16 cellular contexts compared by ENCODE assay signal in genomic region chr11:15901046-15901445, GRCh38.
A peak's percentile ranks its signal among the peaks of the same experiment; 100 is the strongest.
DNase-seq lines count a peak whose midpoint lies in the region; ATAC-seq, FAIRE-seq and TF ChIP-seq lines count a peak whose summit lies in the region.
"Had no signal": no experiment of that assay in that cellular context is flagged by ENCODE, and none has a peak within 500 bp of the region (broad histone marks: within the 10 kb centered on the region; RNA-seq: fewer than 3 reads in every experiment).

No MANE protein-coding gene starts in this region.

- H3K27me3 ChIP-seq in SJCRH30 = no peaks in the 10 kb centered on the region
- H3K27me3 ChIP-seq in H1 (replicated peaks in 1 of 4; ENCODE audit: control insufficient read depth in 3 of 4, extremely low read depth in 1 of 4, insufficient read depth in 3 of 4, low read length in 3 of 4) = no peaks in the 10 kb centered on the region
- H3K27me3 ChIP-seq in HepG2 (ENCODE audit: control insufficient read depth in 1 of 2, insufficient read depth in 2 of 2, low read length in 2 of 2) = 0 out of 5 replicates have a peak, but pooled peaks cover 0 to 5% of the 10 kb centered on the region in 2 experiments
- no peaks in the 10 kb centered on the region for H3K27me3 ChIP-seq in testis
- H3K27me3 ChIP-seq in suprapubic skin = peaks cover 3% of the 10 kb centered on the region
- H3K27me3 ChIP-seq: BLaER1 treated with 17β-estradiol and CSF1 and Interleukin-3, amounts not matched to agents 10 nM and 100 nM had no signal

- H3K79me2 ChIP-seq in H1 (ENCODE audit: control insufficient read depth in 1 of 2, insufficient read depth in 2 of 2, low read length in 2 of 2) (no peaks in the 10 kb centered on the region), HepG2 (ENCODE audit: insufficient read depth, low read length) (no peaks in the 10 kb centered on the region)

- no peak for TF ChIP-seq POLR2A in H1 (IDR thresholded peaks at IDR 0.05; ENCODE audit: control extremely low read depth in 1 of 2, low read depth in 2 of 2, low read length in 2 of 2)
- no peak for TF ChIP-seq POLR2A in HepG2 (IDR thresholded peaks at IDR 0.05; ENCODE audit: insufficient read depth in 1 of 2, low read depth in 2 of 2, low read length in 2 of 2)
- TF ChIP-seq POLR2A in testis (IDR thresholded peaks at IDR 0.05) = no peak
- no peak for TF ChIP-seq POLR2A in suprapubic skin (IDR thresholded peaks at IDR 0.05)

- H3K36me3 ChIP-seq in SJCRH30 (no peaks in the 10 kb centered on the region), H1 (ENCODE audit: control insufficient read depth in 2 of 4, insufficient read depth in 4 of 4, low read length in 3 of 4) (no peaks in the 10 kb centered on the region), HepG2 (replicated peaks in 1 of 2; ENCODE audit: control insufficient read depth in 1 of 2, insufficient read depth in 2 of 2, low read length in 2 of 2) (no peaks in the 10 kb centered on the region), testis (ENCODE audit: low read depth, missing control alignments) (no peaks in the 10 kb centered on the region), suprapubic skin (no peaks in the 10 kb centered on the region)
- H3K36me3 ChIP-seq: BLaER1 treated with 17β-estradiol and CSF1 and Interleukin-3, amounts not matched to agents 10 nM and 100 nM had no signal

- WGBS in H1 (ENCODE audit: extremely low coverage in 1 of 2, insufficient coverage in 1 of 2, insufficient read length in 1 of 2, insufficient replicate concordance in 2 of 2, low coverage in 1 of 2, low lambda C conversion rate in 2 of 2, missing lambda C conversion rate in 1 of 2), 2 experiments = 94% methylated on average over 5 of the region's 6 CpGs; no CpG with 5 or more reads in 1 of the 2 experiments
- 52% methylated on average over 4 of the region's 6 CpGs for WGBS in HepG2 (ENCODE audit: low lambda C conversion rate)
- WGBS in testis, 2 donors = 69 to 78% methylated on average over 6 of the region's 6 CpGs
- 100% methylated on average over 5 of the region's 6 CpGs for WGBS in suprapubic skin

- H3K4me3 ChIP-seq in SJCRH30 (no peak overlapping the region), H1 (ENCODE audit: extremely low read depth in 1 of 4, insufficient read depth in 2 of 4, low read depth in 3 of 4, low read length in 4 of 4) (no peak overlapping the region), HepG2 (replicated peaks in 1 of 3; ENCODE audit: insufficient read depth in 1 of 3, low read depth in 2 of 3, low read length in 3 of 3) (no peak overlapping the region), testis (no peak overlapping the region), suprapubic skin (no peak overlapping the region)
- H3K4me3 ChIP-seq: BLaER1 treated with 17β-estradiol and CSF1 and Interleukin-3, amounts not matched to agents 10 nM and 100 nM had no signal

- H2BK15ac ChIP-seq in H1 (ENCODE audit: low read length) = no peak overlapping the region

- TF ChIP-seq RAD21 in H1 (IDR thresholded peaks at IDR 0.05 in 1 of 2, conservative IDR thresholded peaks at IDR 0.05 in 1 of 2; ENCODE audit: low read depth in 2 of 2, low read length in 2 of 2) (peak; percentile 19 to 28; a peak in 2 of 4 replicates), HepG2 (CRISPR knock-in tag; IDR thresholded peaks at IDR 0.05) (no peak)

- 0 out of 2 replicates have a peak overlapping the region, but pooled peaks have one; percentile 7 for H2AFZ ChIP-seq in H1 (ENCODE audit: low read length)
- no peak overlapping the region for H2AFZ ChIP-seq in HepG2 (ENCODE audit: low read length)

- ATAC-seq in HepG2 (peak; percentile 93), HG02981 (IDR thresholded peaks at IDR 0.05; ENCODE audit: unreplicated experiment) (no peak)
- ATAC-seq: activated CD8-positive, alpha-beta T cell treated with anti-CD3 and anti-CD28 coated beads for 36 hours; activated T-helper 17 cell treated with anti-CD3 and anti-CD28 coated beads, Interleukin-2, amount 50 U/mL, for 72 hours had no signal

- H2BK20ac ChIP-seq in H1 (ENCODE audit: low read length) = no peak overlapping the region

- H3K27ac ChIP-seq in SJCRH30 = no peak overlapping the region
- no peak overlapping the region for H3K27ac ChIP-seq in H1 (ENCODE audit: low read depth, low read length)
- no peak overlapping the region for H3K27ac ChIP-seq in HepG2 (ENCODE audit: extremely low read length, insufficient read depth, low read length)
- H3K27ac ChIP-seq in testis = no peak overlapping the region
- H3K27ac ChIP-seq in suprapubic skin = no peak overlapping the region
- H3K27ac ChIP-seq: BLaER1 treated with 17β-estradiol and CSF1 and Interleukin-3, amounts not matched to agents 10 nM and 100 nM had no signal

- no peak overlapping the region for H2BK5ac ChIP-seq in H1 (ENCODE audit: low read depth, low read length)

- H4K20me1 ChIP-seq in H1 (replicated peaks in 1 of 2; ENCODE audit: control insufficient read depth in 1 of 2, insufficient read depth in 2 of 2, low read length in 2 of 2) (no peaks in the 10 kb centered on the region), HepG2 (ENCODE audit: insufficient read depth, low read length) (no peaks in the 10 kb centered on the region)
- H4K20me1 ChIP-seq: BLaER1 treated with 17β-estradiol and CSF1 and Interleukin-3, amounts not matched to agents 10 nM and 100 nM had no signal

- DNase-seq in SJCRH30 (peak; percentile 40 to 51), H1 (ENCODE audit: low read depth in 1 of 2, low spot score in 2 of 2) (no peak), HepG2 (ENCODE audit: low spot score) (peak; percentile 16), testis (peak; percentile 47), suprapubic skin (ENCODE audit: low spot score in 2 of 2) (no peak), SKM-1 (lab: John Stamatoyannopoulos, UW; ENCODE audit: unreplicated experiment) (no peak)
- DNase-seq: activated CD8-positive, alpha-beta T cell treated with anti-CD3 and anti-CD28 coated beads for 36 hours; aorta; DND-41; MM.1S; NCI-H2081 treated with DMSO at 0.1 percent for 48 hours; NK-92 treated with Interleukin-12 subunit alpha and Interleukin-12 subunit beta, amount 100 ng/mL, for 24 hours; SHP77 treated with DMSO at 0.1 percent for 48 hours had no signal

- BruUV-seq in HepG2 (replicated peaks; lab: Mats Ljungman, UMichigan) = no TSS peak

- H4K5ac ChIP-seq in H1 (ENCODE audit: insufficient read length, low read depth, low read length) = no peak overlapping the region

- H2AK5ac ChIP-seq in H1 (ENCODE audit: low read depth, low read length) = no peak overlapping the region

- no peak for TF ChIP-seq EP300 in H1 (IDR thresholded peaks at IDR 0.05; ENCODE audit: borderline replicate concordance in 1 of 2, low read depth in 2 of 2, low read length in 2 of 2)
- TF ChIP-seq EP300 in HepG2 (IDR thresholded peaks at IDR 0.05; ENCODE audit: low read depth in 2 of 2, low read length in 2 of 2) = no peak
- TF ChIP-seq EP300 in HepG2 (CRISPR knock-in tag; IDR thresholded peaks at IDR 0.05; ENCODE audit: borderline replicate concordance) = no peak
- no peak for TF ChIP-seq EP300 in suprapubic skin (IDR thresholded peaks at IDR 0.05)

- TF ChIP-seq CTCF in H1 (IDR thresholded peaks at IDR 0.05; ENCODE audit: control extremely low read depth in 1 of 3, insufficient read depth in 1 of 3, low read depth in 1 of 3, low read length in 3 of 3) = peak in 2 of 3 experiments; percentile 9 to 10; a peak in 2 of 4 replicates
- TF ChIP-seq CTCF in HepG2 (CRISPR knock-in tag; IDR thresholded peaks at IDR 0.05) = peak; percentile 82
- no peak for TF ChIP-seq CTCF in testis (IDR thresholded peaks at IDR 0.05)
- no peak for TF ChIP-seq CTCF in suprapubic skin (IDR thresholded peaks at IDR 0.05)

- no peak overlapping the region for H3K18ac ChIP-seq in H1 (ENCODE audit: extremely low read depth, low read length)

- H3K9ac ChIP-seq in H1 (replicated peaks in 1 of 4; ENCODE audit: extremely low read depth in 1 of 4, low read depth in 3 of 4, low read length in 3 of 4) = no peak overlapping the region
- H3K9ac ChIP-seq in HepG2 (ENCODE audit: insufficient read depth, low read depth, low read length) = no peak overlapping the region
- H3K9ac ChIP-seq: BLaER1 treated with 17β-estradiol and CSF1 and Interleukin-3, amounts not matched to agents 10 nM and 100 nM had no signal

- no peak overlapping the region for H3K23ac ChIP-seq in H1 (ENCODE audit: insufficient read length)

- H3K56ac ChIP-seq in H1 (replicated peaks; ENCODE audit: insufficient read length, low read depth, low read length) = no peak overlapping the region

- H3K9me3 ChIP-seq in SJCRH30 (replicated peaks) (no peaks in the 10 kb centered on the region), H1 (ENCODE audit: insufficient read depth in 2 of 2, low read depth in 1 of 2, low read length in 1 of 2) (no peaks in the 10 kb centered on the region), HepG2 (ENCODE audit: low read length) (no peaks in the 10 kb centered on the region), testis (no peaks in the 10 kb centered on the region), suprapubic skin (no peaks in the 10 kb centered on the region)
- H3K9me3 ChIP-seq: BLaER1 treated with 17β-estradiol and CSF1 and Interleukin-3, amounts not matched to agents 10 nM and 100 nM had no signal

- no peak overlapping the region for H4K8ac ChIP-seq in H1 (ENCODE audit: extremely low read depth, insufficient read depth, low read length)

- intact Hi-C loops in HepG2 (cut with micrococcal nuclease; ENCODE audit: unreplicated experiment) (loop anchor here (1.0 kb wide), 1 partner anchor 712 kb away; no protein-coding TSS in a partner anchor), testis (cut with DNase I; ENCODE audit: low total_unique reads) (no loop called here)

- POLR2A ChIA-PET in H1 (lab: Charles Lee; ENCODE audit: partially characterized antibody) = no interaction called here
- POLR2A ChIA-PET in HepG2 (lab: Yijun Ruan, JAX) = no interaction called here

- FAIRE-seq in H1 (lab: Jason Lieb, UNC) (no peak), HepG2 (lab: Jason Lieb, UNC) (no peak)

- no peak overlapping the region for H3K14ac ChIP-seq in H1 (ENCODE audit: insufficient read length)

- in situ Hi-C loops in HepG2 (cut with HindIII; ENCODE audit: extremely low pct_ligation_motif_present, low pct_unique_long_range_greater_than_20kb) = loop anchor here (5.0 kb wide), 1 partner anchor 706 kb away; no protein-coding TSS in a partner anchor

- H3K79me1 ChIP-seq in H1 (ENCODE audit: low read depth, low read length) = no peaks in the 10 kb centered on the region; the same call in 1 of the 2 replicates

- H3K4me1 ChIP-seq in SJCRH30 (no peaks in the 10 kb centered on the region), H1 (replicated peaks in 1 of 4; ENCODE audit: control insufficient read depth in 3 of 4, insufficient read depth in 4 of 4, low read length in 3 of 4) (no peaks in the 10 kb centered on the region), HepG2 (ENCODE audit: insufficient read depth, low read length) (peaks cover 11% of the 10 kb centered on the region), testis (no peaks in the 10 kb centered on the region), suprapubic skin (no peaks in the 10 kb centered on the region)

- H4K91ac ChIP-seq in H1 (replicated peaks; ENCODE audit: insufficient read length, low read length) = no peak overlapping the region

- H3K23me2 ChIP-seq in H1 (ENCODE audit: low read depth, low read length) = no peaks in the 10 kb centered on the region

- CTCF ChIA-PET in H1 (lab: Charles Lee; ENCODE audit: partially characterized antibody) = interaction anchor here (0.7 to 1.4 kb wide), 6 partner anchors 9 to 703 kb away, joined by 3 to 7 read pairs (median 4); no protein-coding TSS in a partner anchor
- CTCF ChIA-PET in HepG2 (lab: Yijun Ruan, JAX; ENCODE audit: low intra/inter-chr PET ratio, low total read pairs) = interaction anchor here (1.1 kb wide), 1 partner anchor 705 kb away, joined by 5 read pairs; no protein-coding TSS in a partner anchor

- no peak overlapping the region for H2BK120ac ChIP-seq in H1 (replicated peaks; ENCODE audit: low read depth, low read length)

- H3K4ac ChIP-seq in H1 (replicated peaks; ENCODE audit: insufficient read length, low read depth, low read length) = no peak overlapping the region

- H3K4me2 ChIP-seq in H1 (ENCODE audit: insufficient read depth in 1 of 2, low read depth in 2 of 2, low read length in 2 of 2) (no peak overlapping the region), HepG2 (ENCODE audit: low read depth, low read length) (0 out of 2 replicates have a peak overlapping the region, but pooled peaks have one; percentile 45)
- H3K4me2 ChIP-seq: BLaER1 treated with 17β-estradiol and CSF1 and Interleukin-3, amounts not matched to agents 10 nM and 100 nM had no signal

- H2BK12ac ChIP-seq in H1 (ENCODE audit: low read depth, low read length) = no peak overlapping the region

Comparison
In these comparisons a context has a peak if more than half of its experiments do, and no peak if none do; other contexts are left out.
1. DNase-seq: peak in SJCRH30 (2 of 2), HepG2 (single experiment) and testis (single experiment); none in H1 (0 of 2), suprapubic skin (0 of 2) and SKM-1 (single experiment).
2. CTCF ChIP-seq: peak in H1 (2 of 3) and HepG2 (single experiment); none in testis (0 of 3) and suprapubic skin (0 of 2).